8 cellular contexts compared by ENCODE assay signal in genomic region chr1:93591833-93592635, GRCh38.
A peak's percentile ranks its signal among the peaks of the same experiment; 100 is the strongest.
DNase-seq lines count a peak whose midpoint lies in the region; ATAC-seq and TF ChIP-seq lines count a peak whose summit lies in the region.

No MANE protein-coding gene starts in this region.

- peaks cover 25% of the 10 kb centered on the region for H3K36me3 Mint-ChIP-seq in activated T-helper 2 cell treated with anti-CD3 and anti-CD28 coated beads, Interferon-gamma antibody, Interleukin-2, Interleukin-4, amounts not matched to agents 10 μg/mL and 5 μg/mL and 100 μg/mL, durations not matched to agents 14 hours and 24 hours and 36 hours (ENCODE audit: low read depth)

- no peaks in the 10 kb centered on the region for H3K27me3 ChIP-seq in left ventricle myocardium inferior (ENCODE audit: low read depth)
- no peaks in the 10 kb centered on the region for H3K27me3 ChIP-seq in colonic mucosa

- no peak for TF ChIP-seq CTCF in left ventricle myocardium inferior (IDR thresholded peaks at IDR 0.05; ENCODE audit: borderline replicate concordance)
- TF ChIP-seq CTCF in colonic mucosa (IDR thresholded peaks at IDR 0.05): no peak

- ATAC-seq in left ventricle myocardium superior (no peak), HG03095 (IDR thresholded peaks at IDR 0.05; ENCODE audit: unreplicated experiment) (peak; percentile 72)

- peak overlapping the region; percentile 31 to 89 for H3K9ac ChIP-seq in colonic mucosa (ENCODE audit: low read depth in 2 of 2, low read length in 2 of 2)

- H3K9me3 Mint-ChIP-seq in activated T-helper 2 cell treated with anti-CD3 and anti-CD28 coated beads, Interferon-gamma antibody, Interleukin-2, Interleukin-4, amounts not matched to agents 10 μg/mL and 5 μg/mL and 100 μg/mL, durations not matched to agents 14 hours and 24 hours and 36 hours: no peaks in the 10 kb centered on the region

- H3K4me1 ChIP-seq in left ventricle myocardium inferior (peaks cover 93% of the 10 kb centered on the region), colonic mucosa (no peaks in the 10 kb centered on the region)

- H3K27ac Mint-ChIP-seq in activated T-helper 2 cell treated with anti-CD3 and anti-CD28 coated beads, Interferon-gamma antibody, Interleukin-2, Interleukin-4, amounts not matched to agents 10 μg/mL and 5 μg/mL and 100 μg/mL, durations not matched to agents 14 hours and 24 hours and 36 hours: no peak overlapping the region

- peaks cover 22% of the 10 kb centered on the region for H3K4me1 Mint-ChIP-seq in activated T-helper 2 cell treated with anti-CD3 and anti-CD28 coated beads, Interferon-gamma antibody, Interleukin-2, Interleukin-4, amounts not matched to agents 10 μg/mL and 5 μg/mL and 100 μg/mL, durations not matched to agents 14 hours and 24 hours and 36 hours (ENCODE audit: low read depth)

- H3K36me3 ChIP-seq in left ventricle myocardium inferior: peaks cover 37% of the 10 kb centered on the region
- no peaks in the 10 kb centered on the region for H3K36me3 ChIP-seq in colonic mucosa

- H3K27ac ChIP-seq in left ventricle myocardium inferior (replicated peaks) (peak overlapping the region; percentile 78), colonic mucosa (peak overlapping the region; percentile 92)

- H3K4me3 ChIP-seq in left ventricle myocardium inferior: no peak overlapping the region
- peak overlapping the region; percentile 33 for H3K4me3 ChIP-seq in colonic mucosa

- H3K9me3 ChIP-seq in left ventricle myocardium inferior (replicated peaks): no peaks in the 10 kb centered on the region
- no peaks in the 10 kb centered on the region for H3K9me3 ChIP-seq in colonic mucosa

- intact Hi-C loops in left ventricle myocardium inferior (cut with micrococcal nuclease) (no loop called here), left ventricle myocardium superior (cut with micrococcal nuclease) (no loop called here), colonic mucosa (cut with DNase I) (no loop called here)
- intact Hi-C loops in activated T-helper 2 cell treated with anti-CD3 and anti-CD28 coated beads, Interferon-gamma antibody, Interleukin-2, Interleukin-4, amounts not matched to agents 10 μg/mL and 5 μg/mL and 100 μg/mL, durations not matched to agents 14 hours and 24 hours and 36 hours (cut with micrococcal nuclease): no loop called here

- H3K4me3 Mint-ChIP-seq in activated T-helper 2 cell treated with anti-CD3 and anti-CD28 coated beads, Interferon-gamma antibody, Interleukin-2, Interleukin-4, amounts not matched to agents 10 μg/mL and 5 μg/mL and 100 μg/mL, durations not matched to agents 14 hours and 24 hours and 36 hours (ENCODE audit: low read depth): no peak overlapping the region

- DNase-seq in left ventricle myocardium inferior: no peak
- DNase-seq in left ventricle myocardium superior: no peak
- peak; percentile 85 for DNase-seq in NCI-H2171 treated with DMSO at 0.1 percent for 48 hours (lab: John Stamatoyannopoulos, UW)
- peak; percentile 94 for DNase-seq in colonic mucosa
- peak; percentile 90 for DNase-seq in renal cortical epithelial cell (ENCODE audit: low read depth)
- no peak for DNase-seq in AG20443 (ENCODE audit: low spot score)
- DNase-seq in activated T-helper 2 cell treated with anti-CD3 and anti-CD28 coated beads, Interferon-gamma antibody, Interleukin-2, Interleukin-4, amounts not matched to agents 10 μg/mL and 5 μg/mL and 100 μg/mL, durations not matched to agents 14 hours and 24 hours and 36 hours (ENCODE audit: low spot score): no peak

- peaks cover 8% of the 10 kb centered on the region for H3K27me3 Mint-ChIP-seq in activated T-helper 2 cell treated with anti-CD3 and anti-CD28 coated beads, Interferon-gamma antibody, Interleukin-2, Interleukin-4, amounts not matched to agents 10 μg/mL and 5 μg/mL and 100 μg/mL, durations not matched to agents 14 hours and 24 hours and 36 hours (ENCODE audit: low read depth)

Comparison
In these comparisons a context has a peak if more than half of its experiments do, and no peak if none do; other contexts are left out.
1. DNase-seq: peak in NCI-H2171 treated with DMSO at 0.1 percent for 48 hours (single experiment), colonic mucosa (single experiment) and renal cortical epithelial cell (single experiment); none in left ventricle myocardium inferior (single experiment), left ventricle myocardium superior (single experiment), AG20443 (single experiment) and activated T-helper 2 cell treated with anti-CD3 and anti-CD28 coated beads, Interferon-gamma antibody, Interleukin-2, Interleukin-4, amounts not matched to agents 10 μg/mL and 5 μg/mL and 100 μg/mL, durations not matched to agents 14 hours and 24 hours and 36 hours (single experiment).